In genomic region chr3:122564155-122564912, GRCh38 we compare ENCODE assay signal across 8 cellular contexts. TPM values are rescaled to one million over a fixed set of nuclear protein-coding genes. Genes with fewer than 3 reads are reported as not detected.
DNase-seq lines count a peak whose midpoint lies in the region; ATAC-seq and TF ChIP-seq lines count a peak whose summit lies in the region.

TSS of gene DTX3L (plus strand) at chr3:122564338. CDS start at chr3:122564427, 89 bp downstream.
TSS of gene PARP9 (minus strand) at chr3:122564300. CDS start at chr3:122559620, 4,680 bp downstream.

- peak within 1 kb of the TSS; percentile 93 for H3K27ac ChIP-seq in foreskin keratinocyte

- no peaks in the 10 kb centered on the region for H3K27me3 ChIP-seq in foreskin keratinocyte
- no peaks in the 10 kb centered on the region for H3K27me3 ChIP-seq in neuron (ENCODE audit: insufficient read depth, low read length)

- H3K4me3 ChIP-seq in neuron (ENCODE audit: low read length): peak within 1 kb of the TSS; percentile 68

- TF ChIP-seq CTCF in foreskin keratinocyte (conservative IDR thresholded peaks at IDR 0.05): no peak

- H3K36me3 ChIP-seq in neuron (ENCODE audit: insufficient read depth, low read length): peaks cover 3% of the 10 kb centered on the region

- peak within 1 kb of the TSS; percentile 89 for H2AFZ ChIP-seq in neuron (ENCODE audit: low read depth, low read length)

- H3K4me1 ChIP-seq in foreskin keratinocyte (no peaks in the 10 kb centered on the region), neuron (ENCODE audit: insufficient read depth, low read length) (peaks cover 9% of the 10 kb centered on the region)

- no peaks in the 10 kb centered on the region for H3K9me3 ChIP-seq in neuron (ENCODE audit: low read length)

- in situ Hi-C loops in SK-MEL-5 (cut with HindIII; ENCODE audit: low pct_unique_long_range_greater_than_20kb, low sequenced_read_pairs): no loop called here

- ATAC-seq in GM21825 (IDR thresholded peaks at IDR 0.05; ENCODE audit: unreplicated experiment) (peak; percentile 55), foreskin keratinocyte (peak; percentile 95)

- DNase-seq in DMS79 treated with DMSO at 0.1 percent for 48 hours (lab: John Stamatoyannopoulos, UW) (peak; percentile 68), Kasumi-1 (lab: John Stamatoyannopoulos, UW) (peak; percentile 73 to 83), SK-MEL-5 (ENCODE audit: low read depth, low spot score) (peak; percentile 80), foreskin keratinocyte (peak; percentile 55 to 77), stromal cell of bone marrow (ENCODE audit: low read depth) (peak; percentile 70)
- peak; percentile 79 for DNase-seq in activated naive CD4-positive, alpha-beta T cell treated with Interleukin-2 at 50 U/mL for 16 hours

RNA-seq across cellular contexts. Expression of gene DTX3L, which starts in this region (rescaled TPM):
- 32.3 and 32.4 TPM in 2 replicates for total RNA-seq in SK-MEL-5 (2014; rRNA removed; shearing (Covaris generic))
- 31.3 and 42.4 TPM in 2 replicates for polyA plus RNA-seq in SK-MEL-5 (2015; cell fraction: cytosol; rRNA removed)
- 14.9 and 17.6 TPM in 2 replicates for polyA plus RNA-seq in SK-MEL-5 (2015; cell fraction: nucleus; rRNA removed)
- 49.1 and 57.0 TPM in 2 replicates for total RNA-seq in foreskin keratinocyte
- polyA plus RNA-seq in foreskin keratinocyte: 12.6 and 13.1 TPM in 2 replicates

RNA-seq across cellular contexts. Expression of gene PARP9, which starts in this region (rescaled TPM):
- 29.8 and 30.1 TPM in 2 replicates for total RNA-seq in SK-MEL-5 (2014; rRNA removed; shearing (Covaris generic))
- 30.3 and 41.3 TPM in 2 replicates for polyA plus RNA-seq in SK-MEL-5 (2015; cell fraction: cytosol; rRNA removed)
- 91.7 and 94.0 TPM in 2 replicates for polyA plus RNA-seq in SK-MEL-5 (2015; cell fraction: nucleus; rRNA removed)
- total RNA-seq in foreskin keratinocyte: 54.1 and 61.9 TPM in 2 replicates
- 35.7 and 39.0 TPM in 2 replicates for polyA plus RNA-seq in foreskin keratinocyte

Comparison
In these comparisons a context has a peak if more than half of its experiments do, and no peak if none do; other contexts are left out.
1. Peak in every context shown above with its lines: DNase-seq, ATAC-seq, H3K4me3 ChIP-seq and H3K27ac ChIP-seq.